ENCODE assay signal across 27 cellular contexts in the genomic region with DNA sequence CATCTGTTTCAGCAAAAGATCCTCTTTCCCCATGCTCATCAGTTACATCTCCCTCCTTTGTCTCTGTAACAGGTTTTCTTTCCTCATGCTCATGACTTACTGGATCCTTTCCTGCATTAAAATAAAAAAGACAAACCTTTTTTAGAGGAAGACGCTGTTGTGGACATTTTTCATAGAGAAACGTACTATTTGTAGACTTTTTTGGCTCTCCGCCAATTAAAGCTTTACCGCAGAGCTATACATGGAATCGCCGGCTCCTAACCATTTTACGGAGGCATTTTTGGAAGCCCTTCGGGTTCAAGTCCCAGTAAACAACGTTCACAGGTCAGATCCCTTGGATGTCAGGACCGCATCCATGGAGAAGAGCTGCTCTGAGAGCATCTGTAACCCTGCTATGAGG. TPM values are rescaled to one million over a fixed set of nuclear protein-coding genes. Genes with fewer than 3 reads are reported as not detected.
DNase-seq lines count a peak whose midpoint lies in the region; ATAC-seq and TF ChIP-seq lines count a peak whose summit lies in the region.
"Had no signal": no experiment of that assay in that cellular context is flagged by ENCODE, and none has a peak within 500 bp of the region (broad histone marks: within the 10 kb centered on the region; RNA-seq: fewer than 3 reads in every experiment).

No MANE protein-coding gene starts in this region.

- H3K36me3 ChIP-seq in OCI-LY7 (ENCODE audit: insufficient read depth, low read length) (no peaks in the 10 kb centered on the region), hepatocyte (replicated peaks; ENCODE audit: insufficient read depth, low read depth) (no peaks in the 10 kb centered on the region)

- intact Hi-C loops in activated CD4-positive, alpha-beta T cell treated with anti-CD3 and anti-CD28 coated beads, Interleukin-2, amount 10 ng/mL, durations not matched to agents 24 days and 14 days (cut with micrococcal nuclease) = no loop called here
- intact Hi-C loops in OCI-LY7 (cut with micrococcal nuclease; ENCODE audit: unreplicated experiment) = no loop called here

- no TSS peak for BruUV-seq in OCI-LY7 (replicated peaks; lab: Mats Ljungman, UMichigan)

- peaks cover 9% of the 10 kb centered on the region for H3K4me1 Mint-ChIP-seq in activated CD4-positive, alpha-beta T cell treated with anti-CD3 and anti-CD28 coated beads, Interleukin-2, amount 10 ng/mL, durations not matched to agents 24 days and 14 days

- no peak overlapping the region for H3K27ac ChIP-seq in OCI-LY7 (ENCODE audit: low read depth, low read length, poor library complexity, severe bottlenecking)
- H3K27ac ChIP-seq in hepatocyte = no peak overlapping the region
- H3K27ac ChIP-seq: HL-60 had no signal

- no peaks in the 10 kb centered on the region for H3K27me3 Mint-ChIP-seq in activated CD4-positive, alpha-beta T cell treated with anti-CD3 and anti-CD28 coated beads, Interleukin-2, amount 10 ng/mL, durations not matched to agents 24 days and 14 days
- H3K27me3 Mint-ChIP-seq: CD4-positive, alpha-beta memory T cell had no signal

- CTCF ChIA-PET in OCI-LY7 (lab: Charles Lee; ENCODE audit: unreplicated experiment) = no interaction called here

- ATAC-seq in GM19035 (IDR thresholded peaks at IDR 0.05; ENCODE audit: unreplicated experiment) = no peak

- no peak overlapping the region for H3K4me3 ChIP-seq in OCI-LY7 (ENCODE audit: low read depth, low read length, poor library complexity, severe bottlenecking)
- no peak overlapping the region for H3K4me3 ChIP-seq in hepatocyte

- H3K4me3 Mint-ChIP-seq in activated CD4-positive, alpha-beta T cell treated with anti-CD3 and anti-CD28 coated beads, Interleukin-2, amount 10 ng/mL, durations not matched to agents 24 days and 14 days = no peak overlapping the region
- H3K4me3 Mint-ChIP-seq: CD4-positive, alpha-beta memory T cell; IgD-negative memory B cell; T-helper 1 cell treated with Interleukin-12 subunit alpha and Interleukin-12 subunit beta and Interleukin-4 antibody, amounts not matched to agents 30 μg/mL and 1 μg/mL, for 36 hours had no signal

- peaks cover 7% of the 10 kb centered on the region for H3K9me3 Mint-ChIP-seq in activated CD4-positive, alpha-beta T cell treated with anti-CD3 and anti-CD28 coated beads, Interleukin-2, amount 10 ng/mL, durations not matched to agents 24 days and 14 days
- H3K9me3 Mint-ChIP-seq: CD4-positive, alpha-beta memory T cell; IgD-negative memory B cell; T-helper 1 cell treated with Interleukin-12 subunit alpha and Interleukin-12 subunit beta and Interleukin-4 antibody, amounts not matched to agents 30 μg/mL and 1 μg/mL, for 36 hours had no signal

- H3K9me2 ChIP-seq in OCI-LY7 (ENCODE audit: insufficient read depth, low read length) (no peaks in the 10 kb centered on the region), hepatocyte (replicated peaks; ENCODE audit: insufficient read depth) (no peaks in the 10 kb centered on the region)

- H4K20me1 ChIP-seq in OCI-LY7 (ENCODE audit: insufficient read depth, low read length) (no peaks in the 10 kb centered on the region), hepatocyte (ENCODE audit: insufficient read depth, poor library complexity, severe bottlenecking) (no peaks in the 10 kb centered on the region)

- no peaks in the 10 kb centered on the region for H3K27me3 ChIP-seq in hepatocyte

- peaks cover 4% of the 10 kb centered on the region for H3K36me3 Mint-ChIP-seq in activated CD4-positive, alpha-beta T cell treated with anti-CD3 and anti-CD28 coated beads, Interleukin-2, amount 10 ng/mL, durations not matched to agents 24 days and 14 days (ENCODE audit: low read depth)
- H3K36me3 Mint-ChIP-seq: CD4-positive, alpha-beta memory T cell had no signal

- H2AFZ ChIP-seq in OCI-LY7 (ENCODE audit: low read length) (peak overlapping the region; percentile 88), hepatocyte (peak overlapping the region; percentile 3)

- H3K4me2 ChIP-seq in OCI-LY7 (ENCODE audit: low read length) (peak overlapping the region; percentile 51), hepatocyte (no peak overlapping the region)

- H3K9me3 ChIP-seq in OCI-LY7 (ENCODE audit: low read length) = no peaks in the 10 kb centered on the region
- no peaks in the 10 kb centered on the region for H3K9me3 ChIP-seq in hepatocyte (ENCODE audit: low read depth)
- H3K9me3 ChIP-seq: Caco-2 had no signal

- POLR2A ChIA-PET in OCI-LY7 (lab: Charles Lee) = interaction anchor here (0.9 to 1.8 kb wide), 7 partner anchors 10 to 60 kb away, joined by 3 to 8 read pairs (median 5); no protein-coding TSS in a partner anchor

- DNase-seq in activated CD4-positive, alpha-beta T cell treated with anti-CD3 and anti-CD28 coated beads, Interleukin-2, amount 10 ng/mL, durations not matched to agents 24 days and 14 days = peak; percentile 6
- DNase-seq in activated CD4-positive, alpha-beta T cell treated with anti-CD3 and anti-CD28 coated beads, Interleukin-2, amount 50 U/mL, for 4 hours = no peak
- DNase-seq in OCI-LY7 (ENCODE audit: low spot score) = peak; percentile 16
- DNase-seq in hepatocyte (ENCODE audit: low spot score) = no peak
- DNase-seq in NOMO-1 treated with DMSO at 0.1 percent for 48 hours (lab: John Stamatoyannopoulos, UW; ENCODE audit: unreplicated experiment) = no peak
- no peak for DNase-seq in GM20000 (ENCODE audit: low spot score)
- DNase-seq: C1 segment of cervical spinal cord; Caco-2; CD4-positive, alpha-beta memory T cell; DND-41; NCI-H1048; NCI-H1417; NCI-H1694; NCI-H2029 treated with DMSO at 0.1 percent for 48 hours; NCI-H2171 treated with DMSO at 0.1 percent for 48 hours; NCI-H446; NCI-H524 treated with DMSO at 0.1 percent for 48 hours; NCI-H774; Right ventricle myocardium superior; RPMI8226; SW 1271 had no signal

- H3K27ac Mint-ChIP-seq in activated CD4-positive, alpha-beta T cell treated with anti-CD3 and anti-CD28 coated beads, Interleukin-2, amount 10 ng/mL, durations not matched to agents 24 days and 14 days = no peak overlapping the region
- H3K27ac Mint-ChIP-seq: IgD-negative memory B cell; T-helper 1 cell treated with Interleukin-12 subunit alpha and Interleukin-12 subunit beta and Interleukin-4 antibody, amounts not matched to agents 30 μg/mL and 1 μg/mL, for 36 hours had no signal

- no peaks in the 10 kb centered on the region for H3K79me2 ChIP-seq in OCI-LY7 (ENCODE audit: insufficient read depth, low read depth, low read length)
- H3K79me2 ChIP-seq in hepatocyte = no peaks in the 10 kb centered on the region

- no peak for TF ChIP-seq CTCF in OCI-LY7 (conservative IDR thresholded peaks at IDR 0.05; ENCODE audit: low read length)
- no peak for TF ChIP-seq CTCF in hepatocyte (IDR thresholded peaks at IDR 0.05; ENCODE audit: poor library complexity)
- TF ChIP-seq CTCF in GM20000 (IDR thresholded peaks at IDR 0.05; ENCODE audit: extremely low read depth, missing control alignments) = no peak

- H3K4me1 ChIP-seq in OCI-LY7 (ENCODE audit: insufficient read depth, low read length, poor library complexity, severe bottlenecking) (peaks cover 21% of the 10 kb centered on the region), hepatocyte (ENCODE audit: insufficient read depth) (peaks cover 5% of the 10 kb centered on the region)
- H3K4me1 ChIP-seq: Caco-2 had no signal

- WGBS in hepatocyte (ENCODE audit: low lambda C conversion rate, missing lambda C conversion rate) = 68% methylated on average over 10 of the region's 10 CpGs

RNA-seq across cellular contexts. Expression of gene FAM9C, which starts 1.3 kb away (rescaled TPM):
- not detected in 2 replicates for total RNA-seq in activated CD4-positive, alpha-beta T cell treated with anti-CD3 and anti-CD28 coated beads, Interleukin-2, amount 10 ng/mL, durations not matched to agents 24 days and 14 days
- total RNA-seq in OCI-LY7 (2014; rRNA removed; shearing (Covaris generic)) = 0.13 TPM in 1 of 2 replicates, not detected in the other
- total RNA-seq in OCI-LY7 (2022) (not detected in 2 replicates), hepatocyte (not detected in 2 replicates)
- polyA plus RNA-seq in hepatocyte = not detected in 2 replicates
- total RNA-seq: A673; Caco-2; CD4-positive, alpha-beta memory T cell; SK-MEL-5 had no signal
- polyA plus RNA-seq: IgD-negative memory B cell had no signal

Comparison
In these comparisons a context has a peak if more than half of its experiments do, and no peak if none do; other contexts are left out.
1. DNase-seq: peak in activated CD4-positive, alpha-beta T cell treated with anti-CD3 and anti-CD28 coated beads, Interleukin-2, amount 10 ng/mL, durations not matched to agents 24 days and 14 days (single experiment) and OCI-LY7 (single experiment); none in activated CD4-positive, alpha-beta T cell treated with anti-CD3 and anti-CD28 coated beads, Interleukin-2, amount 50 U/mL, for 4 hours (0 of 2), hepatocyte (single experiment), NOMO-1 treated with DMSO at 0.1 percent for 48 hours (single experiment) and GM20000 (single experiment).